8 cellular contexts compared by ENCODE assay signal in genomic region chr3:36891097-36891496, GRCh38. TPM values are rescaled to one million over a fixed set of nuclear protein-coding genes. Genes with fewer than 3 reads are reported as not detected.
DNase-seq lines count a peak whose midpoint lies in the region; ATAC-seq and TF ChIP-seq lines count a peak whose summit lies in the region.
"Not testable (repeated sequence)": the region's sequence is repeated elsewhere in the genome, so short reads cannot be mapped to it uniquely, and the experiment has no call there.

No MANE protein-coding gene starts in this region.

- H3K27ac ChIP-seq in BLaER1 (peak overlapping the region; percentile 84), OCI-LY7 (ENCODE audit: low read depth, low read length, poor library complexity, severe bottlenecking) (peak overlapping the region; percentile 82), heart right ventricle (peak overlapping the region in 7 of 10 donors; percentile 4 to 78 (median 41))
- H3K27ac ChIP-seq in naive thymus-derived CD4-positive, alpha-beta T cell (ENCODE audit: low read depth, low read length), result not testable (repeated sequence)

- H3K9me3 Mint-ChIP-seq in activated naive CD8-positive, alpha-beta T cell (ENCODE audit: low read depth); naive thymus-derived CD4-positive, alpha-beta T cell; stimulated activated naive CD8-positive, alpha-beta T cell treated with anti-CD3 and anti-CD28 coated beads, Interleukin-15, Interleukin-2, amounts not matched to agents 100 ng/mL and 50 ng/mL, for 24 hours: not testable (repeated sequence)

- H3K36me3 ChIP-seq in BLaER1 (peaks cover 38% of the 10 kb centered on the region), OCI-LY7 (ENCODE audit: insufficient read depth, low read length) (peaks cover 93% of the 10 kb centered on the region), heart right ventricle (peaks cover 0 to 78% (median 12%) of the 10 kb centered on the region in 9 donors)
- peaks cover 32 to 70% (median 34%) of the 10 kb centered on the region in 3 experiments for H3K36me3 ChIP-seq in naive thymus-derived CD4-positive, alpha-beta T cell (ENCODE audit: control insufficient read depth in 2 of 3, insufficient read depth in 3 of 3, low read length in 3 of 3)

- peak overlapping the region; percentile 62 for H3K9ac ChIP-seq in BLaER1

- peak; percentile 4 for ATAC-seq in GM18868 (IDR thresholded peaks at IDR 0.05; ENCODE audit: unreplicated experiment)
- peak; percentile 4 for ATAC-seq in HG02678 (IDR thresholded peaks at IDR 0.05; ENCODE audit: unreplicated experiment)
- ATAC-seq in heart right ventricle; naive thymus-derived CD4-positive, alpha-beta T cell: not testable (repeated sequence)

- not testable (repeated sequence) for H2AFZ ChIP-seq in OCI-LY7 (ENCODE audit: low read length)

- not testable (repeated sequence) for H3K4me3 Mint-ChIP-seq in activated naive CD8-positive, alpha-beta T cell; naive thymus-derived CD4-positive, alpha-beta T cell; stimulated activated naive CD8-positive, alpha-beta T cell treated with anti-CD3 and anti-CD28 coated beads, Interleukin-15, Interleukin-2, amounts not matched to agents 100 ng/mL and 50 ng/mL, for 24 hours

- H3K9me2 ChIP-seq in OCI-LY7 (ENCODE audit: insufficient read depth, low read length), result not testable (repeated sequence)

- H3K4me1 ChIP-seq in BLaER1 (peaks cover 77% of the 10 kb centered on the region), OCI-LY7 (ENCODE audit: insufficient read depth, low read length, poor library complexity, severe bottlenecking) (peaks cover 62% of the 10 kb centered on the region), heart right ventricle (peaks cover 2 to 51% (median 23%) of the 10 kb centered on the region in 9 donors)
- peaks cover 23 to 35% of the 10 kb centered on the region in 2 donors for H3K4me1 ChIP-seq in naive thymus-derived CD4-positive, alpha-beta T cell (ENCODE audit: control insufficient read depth in 2 of 2, insufficient read depth in 2 of 2, low read length in 2 of 2)

- intact Hi-C loops in OCI-LY7 (cut with micrococcal nuclease; ENCODE audit: unreplicated experiment); heart right ventricle (cut with DNase I); naive thymus-derived CD4-positive, alpha-beta T cell (cut with micrococcal nuclease): not testable (repeated sequence)

- peak overlapping the region; percentile 50 for H3K4me3 ChIP-seq in BLaER1
- H3K4me3 ChIP-seq in OCI-LY7 (ENCODE audit: low read depth, low read length, poor library complexity, severe bottlenecking); heart right ventricle; naive thymus-derived CD4-positive, alpha-beta T cell (ENCODE audit: low read length): not testable (repeated sequence)

- peak overlapping the region; percentile 82 for H3K27ac Mint-ChIP-seq in activated naive CD8-positive, alpha-beta T cell
- H3K27ac Mint-ChIP-seq in naive thymus-derived CD4-positive, alpha-beta T cell, result peak overlapping the region in 6 of 9 donors; percentile 56 to 95 (median 70)
- peak overlapping the region; percentile 63 for H3K27ac Mint-ChIP-seq in stimulated activated naive CD8-positive, alpha-beta T cell treated with anti-CD3 and anti-CD28 coated beads, Interleukin-15, Interleukin-2, amounts not matched to agents 100 ng/mL and 50 ng/mL, for 24 hours

- H4K20me1 ChIP-seq in BLaER1; OCI-LY7 (ENCODE audit: insufficient read depth, low read length): not testable (repeated sequence)

- H3K36me3 Mint-ChIP-seq in activated naive CD8-positive, alpha-beta T cell, result peaks cover 30% of the 10 kb centered on the region
- peaks cover 23 to 74% (median 64%) of the 10 kb centered on the region in 5 donors for H3K36me3 Mint-ChIP-seq in naive thymus-derived CD4-positive, alpha-beta T cell
- peaks cover 45% of the 10 kb centered on the region for H3K36me3 Mint-ChIP-seq in stimulated activated naive CD8-positive, alpha-beta T cell treated with anti-CD3 and anti-CD28 coated beads, Interleukin-15, Interleukin-2, amounts not matched to agents 100 ng/mL and 50 ng/mL, for 24 hours (ENCODE audit: low read depth)

- POLR2A ChIA-PET in OCI-LY7 (lab: Charles Lee), result interaction anchor here (1.3 to 5.3 kb wide), 3 partner anchors 16 to 34 kb away, joined by 3 to 55 read pairs (median 9); no protein-coding TSS in a partner anchor
- POLR2A ChIA-PET in naive thymus-derived CD4-positive, alpha-beta T cell (lab: Charles Lee), result interaction anchor here (1.0 to 5.3 kb wide), 2 partner anchors 13 to 16 kb away, joined by 3 to 62 read pairs; no protein-coding TSS in a partner anchor

- not testable (repeated sequence) for DNase-seq in OCI-LY7 (ENCODE audit: low spot score); heart right ventricle; naive thymus-derived CD4-positive, alpha-beta T cell

- H3K79me2 ChIP-seq in OCI-LY7 (ENCODE audit: insufficient read depth, low read depth, low read length), result not testable (repeated sequence)

- H3K27me3 Mint-ChIP-seq in activated naive CD8-positive, alpha-beta T cell; naive thymus-derived CD4-positive, alpha-beta T cell; stimulated activated naive CD8-positive, alpha-beta T cell treated with anti-CD3 and anti-CD28 coated beads, Interleukin-15, Interleukin-2, amounts not matched to agents 100 ng/mL and 50 ng/mL, for 24 hours: not testable (repeated sequence)

- H3K4me2 ChIP-seq in BLaER1 (peak overlapping the region; percentile 91), OCI-LY7 (ENCODE audit: low read length) (peak overlapping the region; percentile 73)

- TF ChIP-seq CTCF in OCI-LY7 (conservative IDR thresholded peaks at IDR 0.05; ENCODE audit: low read length); heart right ventricle (IDR thresholded peaks at IDR 0.05): not testable (repeated sequence)

- BruUV-seq in OCI-LY7 (replicated peaks; lab: Mats Ljungman, UMichigan), result not testable (repeated sequence)

- peaks cover 38% of the 10 kb centered on the region for H3K4me1 Mint-ChIP-seq in activated naive CD8-positive, alpha-beta T cell (ENCODE audit: low read depth)
- H3K4me1 Mint-ChIP-seq in naive thymus-derived CD4-positive, alpha-beta T cell, result peaks cover 36 to 60% (median 48%) of the 10 kb centered on the region in 7 donors
- peaks cover 49% of the 10 kb centered on the region for H3K4me1 Mint-ChIP-seq in stimulated activated naive CD8-positive, alpha-beta T cell treated with anti-CD3 and anti-CD28 coated beads, Interleukin-15, Interleukin-2, amounts not matched to agents 100 ng/mL and 50 ng/mL, for 24 hours (ENCODE audit: low read depth)

- H3K27me3 ChIP-seq in BLaER1; heart right ventricle; naive thymus-derived CD4-positive, alpha-beta T cell (ENCODE audit: control insufficient read depth in 2 of 2, insufficient read depth in 2 of 2, low read length in 2 of 2): not testable (repeated sequence)

- CTCF ChIA-PET in OCI-LY7 (lab: Charles Lee; ENCODE audit: unreplicated experiment), result interaction anchor here (1.2 kb wide), 1 partner anchor 17 kb away, joined by 3 read pairs; no protein-coding TSS in a partner anchor
- CTCF ChIA-PET in naive thymus-derived CD4-positive, alpha-beta T cell (lab: Charles Lee), result not testable (repeated sequence)

- H3K9me3 ChIP-seq in BLaER1; OCI-LY7 (ENCODE audit: low read length); heart right ventricle; naive thymus-derived CD4-positive, alpha-beta T cell (ENCODE audit: control insufficient read depth in 2 of 3, low read length in 3 of 3): not testable (repeated sequence)

- WGBS in heart right ventricle, 2 donors, result 86 to 88% methylated on average over 7 of the region's 7 CpGs

RNA-seq across cellular contexts. Expression of gene TRANK1, which starts 53.8 kb away (rescaled TPM):
- 29.1 and 34.9 TPM in 2 replicates for total RNA-seq in OCI-LY7 (2014; rRNA removed; shearing (Covaris generic))
- total RNA-seq in OCI-LY7 (2022), result 57.1 and 66.3 TPM in 2 replicates
- 10 to 100 TPM in 1 of 10 donors, 1 to 10 TPM in 9; 2.5 to 20.8 (median 5.3) TPM for total RNA-seq in heart right ventricle
- polyA plus RNA-seq in heart right ventricle, result 1 to 10 TPM; 1.3 to 3.6 TPM
- total RNA-seq in naive thymus-derived CD4-positive, alpha-beta T cell, result 100 to 1,000 TPM in 2 of 5 experiments, 10 to 100 TPM in 3; 64.3 to 113 (median 82.6) TPM
- polyA plus RNA-seq in naive thymus-derived CD4-positive, alpha-beta T cell, result 10 to 100 TPM; 29.6 to 45.2 TPM
